ENCODE assay signal across 8 cellular contexts in the genomic region with DNA sequence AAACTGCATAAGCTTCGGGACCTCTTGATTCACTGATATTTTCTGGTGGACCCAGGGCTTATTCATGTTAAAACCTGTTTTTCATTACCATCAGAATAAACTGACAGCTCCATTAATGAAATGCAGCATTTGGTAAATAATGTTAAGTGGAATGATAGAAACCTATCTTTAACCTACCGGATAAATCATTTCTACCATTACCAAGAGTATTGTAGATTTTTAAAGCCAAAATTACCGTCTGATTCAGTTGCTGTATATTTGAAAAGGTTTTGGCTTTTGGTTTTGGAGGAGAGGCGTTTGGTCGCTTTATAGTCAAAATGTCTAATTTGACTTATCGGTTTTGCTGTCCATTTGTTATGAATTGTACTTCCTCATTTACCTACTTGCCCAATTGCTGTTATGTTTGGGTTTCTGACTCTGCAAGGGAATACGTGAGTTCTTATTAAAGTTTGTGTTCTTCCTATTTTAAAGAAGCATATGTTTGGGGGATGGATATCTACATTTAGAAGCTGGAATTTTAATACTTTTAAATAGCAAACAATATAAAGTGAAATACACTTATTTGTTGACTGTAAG. TPM values are rescaled to one million over a fixed set of nuclear protein-coding genes. Genes with fewer than 3 reads are reported as not detected.
DNase-seq lines count a peak whose midpoint lies in the region; ATAC-seq and TF ChIP-seq lines count a peak whose summit lies in the region.

No MANE protein-coding gene starts in this region.

- H3K9ac ChIP-seq in stomach smooth muscle (ENCODE audit: low read length in 2 of 2): peak overlapping the region; percentile 3 to 60

- no peak for DNase-seq in activated T-cell treated with anti-CD3 and anti-CD28 coated beads, Interleukin-2, amount 50 U/mL, for 72 hours
- DNase-seq in activated T-cell treated with anti-CD3 and anti-CD28 coated beads for 4 hours: no peak
- no peak for DNase-seq in WERI-Rb-1
- no peak for DNase-seq in kidney tubule cell (ENCODE audit: low spot score)
- DNase-seq in cortex of kidney (lab: John Stamatoyannopoulos, UW): no peak

- H3K27ac ChIP-seq in WERI-Rb-1 (peak overlapping the region; percentile 76), stomach smooth muscle (ENCODE audit: low read length) (no peak overlapping the region)

- no peaks in the 10 kb centered on the region for H3K9me3 ChIP-seq in WERI-Rb-1 (ENCODE audit: severe bottlenecking)
- H3K9me3 ChIP-seq in stomach smooth muscle (ENCODE audit: control insufficient read depth in 2 of 2, low read length in 2 of 2): no peaks in the 10 kb centered on the region

- H3K4me1 Mint-ChIP-seq in activated T-cell treated with anti-CD3 and anti-CD28 coated beads, Interleukin-2, amount 50 U/mL, for 72 hours (ENCODE audit: low read depth): peaks cover 29% of the 10 kb centered on the region

- peak overlapping the region; percentile 74 for H3K4me3 ChIP-seq in WERI-Rb-1 (ENCODE audit: low read depth, low read length)
- peak overlapping the region; percentile 82 for H3K4me3 ChIP-seq in iPS-11a (ENCODE audit: low read depth, low read length)
- peak overlapping the region; percentile 81 to 92 for H3K4me3 ChIP-seq in stomach smooth muscle (ENCODE audit: low read length in 2 of 2)

- TF ChIP-seq CTCF in WERI-Rb-1 (IDR thresholded peaks at IDR 0.05; ENCODE audit: low read depth, low read length): no peak

- peaks cover 6 to 10% of the 10 kb centered on the region in 2 donors for H3K36me3 Mint-ChIP-seq in activated T-cell treated with anti-CD3 and anti-CD28 coated beads, Interleukin-2, amount 50 U/mL, for 72 hours (ENCODE audit: insufficient read depth in 2 of 2)

- H3K36me3 ChIP-seq in WERI-Rb-1 (peaks cover 17% of the 10 kb centered on the region), stomach smooth muscle (ENCODE audit: control insufficient read depth in 2 of 2, insufficient read depth in 2 of 2, low read length in 2 of 2) (no peaks in the 10 kb centered on the region)

- peaks cover 10% of the 10 kb centered on the region for H3K4me1 ChIP-seq in stomach smooth muscle (ENCODE audit: control insufficient read depth, insufficient read depth, low read length)

- peaks cover 0 to 1% of the 10 kb centered on the region in 2 donors for H3K9me3 Mint-ChIP-seq in activated T-cell treated with anti-CD3 and anti-CD28 coated beads, Interleukin-2, amount 50 U/mL, for 72 hours

- H3K4me3 Mint-ChIP-seq in activated T-cell treated with anti-CD3 and anti-CD28 coated beads, Interleukin-2, amount 50 U/mL, for 72 hours: peak overlapping the region; percentile 96 to 98

- H3K27ac Mint-ChIP-seq in activated T-cell treated with anti-CD3 and anti-CD28 coated beads, Interleukin-2, amount 50 U/mL, for 72 hours: peak overlapping the region; percentile 90

- ATAC-seq in activated T-cell treated with anti-CD3 and anti-CD28 coated beads, Interleukin-2, amount 50 U/mL, for 72 hours (replicated peaks in 1 of 2): no peak
- ATAC-seq in HG03139 (IDR thresholded peaks at IDR 0.05; ENCODE audit: unreplicated experiment): no peak

- no peaks in the 10 kb centered on the region for H3K27me3 Mint-ChIP-seq in activated T-cell treated with anti-CD3 and anti-CD28 coated beads, Interleukin-2, amount 50 U/mL, for 72 hours (ENCODE audit: low read depth)

- H3K27me3 ChIP-seq in WERI-Rb-1 (ENCODE audit: insufficient read depth, low read depth, severe bottlenecking): no peaks in the 10 kb centered on the region
- H3K27me3 ChIP-seq in stomach smooth muscle (ENCODE audit: control insufficient read depth in 1 of 2, insufficient read depth in 2 of 2, low read length in 2 of 2): no peaks in the 10 kb centered on the region

RNA-seq across cellular contexts. Expression of a gene that starts 1.1 kb away (rescaled TPM):
- total RNA-seq in activated T-cell treated with anti-CD3 and anti-CD28 coated beads, Interleukin-2, amount 50 U/mL, for 72 hours: 10 to 100 TPM; 61.4 to 68.5 TPM
